In genomic region chr6:155313602-155314091, GRCh38 we compare ENCODE assay signal across 8 cellular contexts. TPM values are rescaled to one million over a fixed set of nuclear protein-coding genes. Genes with fewer than 3 reads are reported as not detected.
DNase-seq lines count a peak whose midpoint lies in the region; ATAC-seq and TF ChIP-seq lines count a peak whose summit lies in the region.

No MANE protein-coding gene starts in this region.

- H3K9me1 ChIP-seq in IMR-90 (ENCODE audit: insufficient read depth, low read length): no peaks in the 10 kb centered on the region; the same call in 1 of the 2 replicates

- DNase-seq in GM06990 (ENCODE audit: extremely low read depth, insufficient read length) (no peak), IMR-90 (no peak), left cardiac atrium (no peak), skeletal muscle cell (ENCODE audit: low read depth) (no peak), DMS153 treated with DMSO at 0.1 percent for 48 hours (lab: John Stamatoyannopoulos, UW; ENCODE audit: unreplicated experiment) (no peak)
- peak; percentile 13 for DNase-seq in activated CD4-positive, alpha-beta T cell treated with anti-CD3 and anti-CD28 coated beads for 48 hours
- DNase-seq in activated effector memory CD4-positive, alpha-beta T cell treated with Interleukin-2 at 50 U/mL for 16 hours: no peak

- peak overlapping the region; percentile 49 for H3K18ac ChIP-seq in IMR-90 (ENCODE audit: low read depth, low read length)

- no peaks in the 10 kb centered on the region; the same call in 1 of the 2 replicates for H3K36me3 ChIP-seq in GM06990 (ENCODE audit: control insufficient read depth, insufficient read depth, low read length)
- H3K36me3 ChIP-seq in IMR-90 (ENCODE audit: control insufficient read depth, insufficient read depth, low read length): no peaks in the 10 kb centered on the region; the same call in 1 of the 2 replicates

- peak overlapping the region; percentile 94 for H3K4me2 ChIP-seq in IMR-90 (ENCODE audit: low read depth, low read length)

- H3K4me3 ChIP-seq in GM06990 (replicated peaks; ENCODE audit: low read depth, low read length): peak overlapping the region; percentile 100
- H3K4me3 ChIP-seq in IMR-90 (ENCODE audit: insufficient read depth, low read depth, low read length): peak overlapping the region; percentile 84
- H3K4me3 ChIP-seq in skeletal muscle cell (ENCODE audit: low read depth, low read length): peak overlapping the region; percentile 94

- peaks cover 6% of the 10 kb centered on the region for H3K4me1 ChIP-seq in IMR-90 (ENCODE audit: control insufficient read depth, insufficient read depth, low read length)

- peak overlapping the region; percentile 83 for H3K14ac ChIP-seq in IMR-90 (replicated peaks; ENCODE audit: low read depth, low read length)

- no peaks in the 10 kb centered on the region for H3K9me3 ChIP-seq in IMR-90 (ENCODE audit: control insufficient read depth, insufficient read depth, low read length)

- H3K9ac ChIP-seq in IMR-90 (ENCODE audit: low read depth, low read length): peak overlapping the region; percentile 88

- no peak overlapping the region for H2BK20ac ChIP-seq in IMR-90 (ENCODE audit: low read depth, low read length)

- peak overlapping the region; percentile 93 for H3K23ac ChIP-seq in IMR-90 (ENCODE audit: low read depth, low read length)

- ATAC-seq in GM21526 (IDR thresholded peaks at IDR 0.05; ENCODE audit: low FRiP score, unreplicated experiment) (peak; percentile 19), IMR-90 (ENCODE audit: low read depth) (no peak; the same call in 1 of the 2 replicates), left cardiac atrium (peak; percentile 8 to 34)

- peak overlapping the region; percentile 75 to 95 for H4K8ac ChIP-seq in IMR-90 (ENCODE audit: low read depth in 2 of 2, low read length in 2 of 2)

- no CpG with 5 or more reads among the region's 15 CpGs for WGBS in IMR-90 (ENCODE audit: extremely low coverage in 2 of 2, insufficient read length in 1 of 2), 2 experiments

- peak overlapping the region; percentile 97 for H2AFZ ChIP-seq in IMR-90 (replicated peaks; ENCODE audit: low read length, poor library complexity)

- peak overlapping the region; percentile 83; the same call in 1 of the 2 replicates for H2BK120ac ChIP-seq in IMR-90 (ENCODE audit: low read depth, low read length)

- no TSS peak for BruUV-seq in IMR-90 (replicated peaks; lab: Mats Ljungman, UMichigan)

- no peaks in the 10 kb centered on the region for H4K20me1 ChIP-seq in IMR-90 (ENCODE audit: insufficient read depth, low read length)

- dilution Hi-C loops in IMR-90 (cut with HindIII; ENCODE audit: low sequenced_read_pairs, unreplicated experiment): no loop called here

- H3K4ac ChIP-seq in IMR-90 (ENCODE audit: low read depth, low read length): peak overlapping the region; percentile 92

- H2BK15ac ChIP-seq in IMR-90 (ENCODE audit: low read depth, low read length): peak overlapping the region; percentile 30; the same call in 1 of the 3 replicates

- no peak for TF ChIP-seq POLR2A in IMR-90 (IDR thresholded peaks at IDR 0.05; ENCODE audit: low read depth, low read length)

- TF ChIP-seq CTCF in GM06990 (IDR thresholded peaks at IDR 0.05; ENCODE audit: insufficient read depth, low read length, poor library complexity, severe bottlenecking): no peak
- TF ChIP-seq CTCF in IMR-90 (conservative IDR thresholded peaks at IDR 0.05; ENCODE audit: low read depth, low read length): no peak

- H3K27me3 ChIP-seq in GM06990 (replicated peaks; ENCODE audit: control insufficient read depth, insufficient read depth, low read length): no peaks in the 10 kb centered on the region
- no peaks in the 10 kb centered on the region for H3K27me3 ChIP-seq in IMR-90 (ENCODE audit: control insufficient read depth, insufficient read depth, low read length)

- intact Hi-C loops in IMR-90 (cut with micrococcal nuclease) (loop anchor here (1.0 to 5.0 kb wide), 3 partner anchors 136 to 441 kb away; no protein-coding TSS in a partner anchor), left cardiac atrium (cut with DNase I) (no loop called here)

- POLR2A ChIA-PET in IMR-90 (lab: Charles Lee; ENCODE audit: unreplicated experiment): no interaction called here

- peak overlapping the region; percentile 94 for H2AK9ac ChIP-seq in IMR-90 (replicated peaks; ENCODE audit: low read depth, low read length, poor library complexity)

- H3K79me1 ChIP-seq in IMR-90 (ENCODE audit: low read depth in 1 of 2, low read length in 2 of 2): peaks cover 15 to 24% of the 10 kb centered on the region in 2 experiments; a peak in 3 of 4 replicates

- TF ChIP-seq RAD21 in IMR-90 (IDR thresholded peaks at IDR 0.05; ENCODE audit: low read length): no peak

- H3K27ac ChIP-seq in IMR-90 (ENCODE audit: insufficient read depth, low read length): peak overlapping the region; percentile 78

- peak overlapping the region; percentile 61; the same call in 1 of the 2 replicates for H4K91ac ChIP-seq in IMR-90 (ENCODE audit: insufficient read depth, low read depth, low read length)

- peak overlapping the region; percentile 85 for H2BK5ac ChIP-seq in IMR-90 (ENCODE audit: low read depth, low read length, poor library complexity, severe bottlenecking)

- H2AK5ac ChIP-seq in IMR-90 (ENCODE audit: low read depth, low read length): 0 out of 2 replicates have a peak overlapping the region, but pooled peaks have one; percentile 46

- H3K56ac ChIP-seq in IMR-90 (ENCODE audit: extremely low read depth, insufficient read depth, low read length): peak overlapping the region; percentile 89

- H4K5ac ChIP-seq in IMR-90 (ENCODE audit: low read depth, low read length): peak overlapping the region; percentile 68; the same call in 1 of the 2 replicates

- in situ Hi-C loops in IMR-90 (cut with MboI; ENCODE audit: low sequenced_read_pairs): no loop called here

- CTCF ChIA-PET in IMR-90 (lab: Yijun Ruan, JAX): no interaction called here

TF ChIP-seq in IMR-90, 13 proteins besides CTCF, POLR2A, EP300 and RAD21:
- TF ChIP-seq ELK1 (IDR thresholded peaks at IDR 0.05; ENCODE audit: borderline replicate concordance, low read depth, low read length) (no peak), FOS (IDR thresholded peaks at IDR 0.05; ENCODE audit: low read depth, low read length) (no peak), MAFK (IDR thresholded peaks at IDR 0.05; ENCODE audit: low read depth, low read length) (no peak), MXI1 (IDR thresholded peaks at IDR 0.05; ENCODE audit: borderline replicate concordance, low read depth, low read length) (no peak), BHLHE40 (IDR thresholded peaks at IDR 0.05; ENCODE audit: low read depth, low read length) (no peak), MAZ (IDR thresholded peaks at IDR 0.05; ENCODE audit: borderline replicate concordance, low read depth, low read length) (no peak), RFX5 (IDR thresholded peaks at IDR 0.05; ENCODE audit: low read depth, low read length) (no peak)
TF ChIP-seq in IMR-90: peak in this region for 0.

RNA-seq across cellular contexts. Expression of gene TFB1M, which starts 0.6 kb away (rescaled TPM):
- total RNA-seq in IMR-90 (2012; rRNA removed) (22.4 and 28.1 TPM in 2 replicates), left cardiac atrium (10 to 100 TPM; 13.9 to 15.6 TPM)
- polyA plus RNA-seq in IMR-90 (2012; rRNA removed): 17.5 and 18.1 TPM in 2 replicates
- polyA plus RNA-seq in IMR-90 (2012; cell fraction: cytosol; rRNA removed): 6.0 and 9.4 TPM in 2 replicates
- 5.7 and 34.9 TPM in 2 replicates for polyA plus RNA-seq in IMR-90 (2012; cell fraction: nucleus; rRNA removed; ENCODE audit: low replicate concordance)

RNA-seq across cellular contexts. Expression of gene CLDN20, which starts 49.8 kb away (rescaled TPM):
- total RNA-seq in IMR-90 (2012; rRNA removed) (not detected in 2 replicates), left cardiac atrium (not detected)
- polyA plus RNA-seq in IMR-90 (2012; rRNA removed): not detected in 2 replicates
- polyA plus RNA-seq in IMR-90 (2012; cell fraction: cytosol; rRNA removed): 0.03 TPM in 1 of 2 replicates, not detected in the other
- 0.10 TPM in 1 of 2 replicates, not detected in the other for polyA plus RNA-seq in IMR-90 (2012; cell fraction: nucleus; rRNA removed; ENCODE audit: low replicate concordance)
